In genomic region chr12:45268672-45269406, GRCh38 we compare ENCODE assay signal across 8 cellular contexts. TPM values are rescaled to one million over a fixed set of nuclear protein-coding genes. Genes with fewer than 3 reads are reported as not detected.
DNase-seq lines count a peak whose midpoint lies in the region; ATAC-seq and TF ChIP-seq lines count a peak whose summit lies in the region.

No MANE protein-coding gene starts in this region.

- H3K4me3 ChIP-seq in GM06990 (replicated peaks; ENCODE audit: low read depth, low read length): no peak overlapping the region

- H3K36me3 Mint-ChIP-seq in chondrocyte (ENCODE audit: low read depth): no peaks in the 10 kb centered on the region

- H3K27me3 Mint-ChIP-seq in chondrocyte (ENCODE audit: low read depth): no peaks in the 10 kb centered on the region

- DNase-seq in GM06990 (ENCODE audit: extremely low read depth, insufficient read length): peak; percentile 18
- DNase-seq in NCI-H69 (lab: John Stamatoyannopoulos, UW): peak; percentile 94
- DNase-seq in chondrocyte (ENCODE audit: low spot score): peak; percentile 92
- DNase-seq in lung microvascular endothelial cell (ENCODE audit: low read depth in 2 of 2): peak; percentile 71 to 100
- DNase-seq in NCI-H1048 (lab: John Stamatoyannopoulos, UW): no peak
- DNase-seq in activated CD4-positive, alpha-beta T cell treated with anti-CD3 and anti-CD28 coated beads for 48 hours: no peak

- peak overlapping the region; percentile 93 for H3K27ac Mint-ChIP-seq in chondrocyte (ENCODE audit: unreplicated experiment)

- no peaks in the 10 kb centered on the region; the same call in 1 of the 2 replicates for H3K36me3 ChIP-seq in GM06990 (ENCODE audit: control insufficient read depth, insufficient read depth, low read length)

- H3K4me1 Mint-ChIP-seq in chondrocyte (ENCODE audit: low read depth): peaks cover 46% of the 10 kb centered on the region

- no peaks in the 10 kb centered on the region for H3K27me3 ChIP-seq in GM06990 (replicated peaks; ENCODE audit: control insufficient read depth, insufficient read depth, low read length)

- peak; percentile 30 for TF ChIP-seq CTCF in GM06990 (IDR thresholded peaks at IDR 0.05; ENCODE audit: insufficient read depth, low read length, poor library complexity, severe bottlenecking)
- TF ChIP-seq CTCF in chondrocyte (IDR thresholded peaks at IDR 0.05): peak; percentile 81

- peak overlapping the region; percentile 31 for H3K4me3 Mint-ChIP-seq in chondrocyte (ENCODE audit: unreplicated experiment)

- ATAC-seq in HG02938 (IDR thresholded peaks at IDR 0.05; ENCODE audit: unreplicated experiment): peak; percentile 64
- ATAC-seq in HG02588 (IDR thresholded peaks at IDR 0.05; ENCODE audit: unreplicated experiment): no peak

- no peaks in the 10 kb centered on the region for H3K9me3 Mint-ChIP-seq in chondrocyte (ENCODE audit: low read depth)

RNA-seq across cellular contexts. Expression of gene ANO6, which starts 52.9 kb away (rescaled TPM):
- total RNA-seq in chondrocyte (64.2 to 79.4 TPM (median 75.8 TPM) in 3 replicates), lung microvascular endothelial cell (48.6 and 62.3 TPM in 2 replicates)

Comparison
In these comparisons a context has a peak if more than half of its experiments do, and no peak if none do; other contexts are left out.
1. DNase-seq: peak in GM06990 (single experiment), NCI-H69 (single experiment), chondrocyte (single experiment) and lung microvascular endothelial cell (2 of 2); none in NCI-H1048 (single experiment) and activated CD4-positive, alpha-beta T cell treated with anti-CD3 and anti-CD28 coated beads for 48 hours (single experiment).